In genomic region chr22:38215156-38216038, GRCh38 we compare ENCODE assay signal across 1 cellular context.
TF ChIP-seq lines count a peak whose summit lies in the region.

No MANE protein-coding gene starts in this region.

TF ChIP-seq in IMR-90, 13 proteins besides CTCF, POLR2A, EP300 and RAD21:
- TF ChIP-seq MAFK (IDR thresholded peaks at IDR 0.05; ENCODE audit: low read depth, low read length) (no peak), RCOR1 (IDR thresholded peaks at IDR 0.05; ENCODE audit: insufficient replicate concordance, low read length) (no peak), ELK1 (IDR thresholded peaks at IDR 0.05; ENCODE audit: borderline replicate concordance, low read depth, low read length) (no peak), MAZ (IDR thresholded peaks at IDR 0.05; ENCODE audit: borderline replicate concordance, low read depth, low read length) (no peak), SMC3 (IDR thresholded peaks at IDR 0.05; ENCODE audit: low read depth, low read length) (no peak), CEBPB (IDR thresholded peaks at IDR 0.05; ENCODE audit: low read depth, low read length) (no peak), BHLHE40 (IDR thresholded peaks at IDR 0.05; ENCODE audit: low read depth, low read length) (no peak), CHD1 (IDR thresholded peaks at IDR 0.05; ENCODE audit: low read depth, low read length) (no peak), NFE2L2 (IDR thresholded peaks at IDR 0.05; ENCODE audit: low read depth, low read length) (no peak), RFX5 (IDR thresholded peaks at IDR 0.05; ENCODE audit: low read depth, low read length) (no peak), MXI1 (IDR thresholded peaks at IDR 0.05; ENCODE audit: borderline replicate concordance, low read depth, low read length) (no peak), FOS (IDR thresholded peaks at IDR 0.05; ENCODE audit: low read depth, low read length) (no peak)
- TF ChIP-seq, protein P1, sequence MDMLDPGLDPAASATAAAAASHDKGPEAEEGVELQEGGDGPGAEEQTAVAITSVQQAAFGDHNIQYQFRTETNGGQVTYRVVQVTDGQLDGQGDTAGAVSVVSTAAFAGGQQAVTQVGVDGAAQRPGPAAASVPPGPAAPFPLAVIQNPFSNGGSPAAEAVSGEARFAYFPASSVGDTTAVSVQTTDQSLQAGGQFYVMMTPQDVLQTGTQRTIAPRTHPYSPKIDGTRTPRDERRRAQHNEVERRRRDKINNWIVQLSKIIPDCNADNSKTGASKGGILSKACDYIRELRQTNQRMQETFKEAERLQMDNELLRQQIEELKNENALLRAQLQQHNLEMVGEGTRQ (IDR thresholded peaks at IDR 0.05; ENCODE audit: low read depth, low read length) = no peak
